ENCODE assay signal across 20 cellular contexts in the genomic region with DNA sequence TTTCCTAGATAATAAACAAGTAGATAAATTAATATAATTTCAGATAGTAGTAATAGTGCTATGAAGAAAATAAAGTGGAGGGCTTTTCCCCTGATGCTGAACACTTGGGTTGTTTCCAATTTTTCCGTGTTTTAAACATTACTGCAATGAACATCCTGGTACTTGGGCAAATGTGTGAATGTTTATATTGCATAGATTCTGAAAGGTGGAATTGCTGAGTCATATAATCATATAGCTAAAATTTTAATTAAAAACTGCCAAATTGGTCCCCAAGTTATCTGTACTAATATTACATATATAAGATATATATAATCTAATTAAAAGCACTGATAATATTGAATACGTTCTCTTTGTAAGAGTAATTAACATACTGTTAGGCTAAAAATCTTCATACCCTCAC.
"Had no signal": no experiment of that assay in that cellular context is flagged by ENCODE, and none has a peak within 500 bp of the region (broad histone marks: within the 10 kb centered on the region; RNA-seq: fewer than 3 reads in every experiment).

No MANE protein-coding gene starts in this region.

- H3K9me3 ChIP-seq: MG63, SK-N-SH had no signal

- H3K4me2 ChIP-seq: SK-N-SH had no signal

- H3K4me3 ChIP-seq: MG63 had no signal

- H3K27ac ChIP-seq: RWPE1 had no signal

- H3K9ac ChIP-seq: SK-N-SH had no signal

- H3K27me3 ChIP-seq: MG63 had no signal

- ATAC-seq: T-cell had no signal

- DNase-seq: Karpas-422, KG1, MG63, NCI-H1092, NCI-H1436, NCI-H187, NCI-H2029, NCI-H2081 treated with DMSO at 0.1 percent for 48 hours, NCI-H2171, NCI-H226, NCI-H446, NCI-H510A, NCI-H524 treated with DMSO at 0.1 percent for 48 hours, NCI-H69, NCI-H774, SHP77, SK-N-SH, SW 1271, T-cell had no signal
